13 cellular contexts compared by ENCODE assay signal in the genomic region with DNA sequence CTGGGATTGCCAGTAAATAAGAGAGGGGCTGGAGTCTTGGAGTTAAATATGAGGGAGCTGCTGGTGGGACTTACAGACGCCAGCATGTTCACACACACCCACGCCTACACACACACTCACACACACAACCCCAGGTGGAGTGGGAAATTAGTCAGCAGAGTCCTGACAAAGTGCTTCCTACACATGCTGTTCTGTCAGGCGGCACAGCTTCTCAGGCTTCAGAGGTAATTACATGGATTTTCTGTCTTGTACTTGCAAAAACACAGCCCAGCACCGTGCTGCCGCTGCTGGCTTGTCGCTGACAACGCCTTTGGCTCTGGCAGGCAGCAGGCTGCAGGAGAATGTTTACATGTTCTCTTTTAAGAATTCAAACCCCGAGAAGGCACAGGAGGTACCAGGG.
A peak's percentile ranks its signal among the peaks of the same experiment; 100 is the strongest.
DNase-seq lines count a peak whose midpoint lies in the region; ATAC-seq, FAIRE-seq and TF ChIP-seq lines count a peak whose summit lies in the region.
"Had no signal": no experiment of that assay in that cellular context is flagged by ENCODE, and none has a peak within 500 bp of the region (broad histone marks: within the 10 kb centered on the region; RNA-seq: fewer than 3 reads in every experiment).

No MANE protein-coding gene starts in this region.

- no peaks in the 10 kb centered on the region for H4K20me1 ChIP-seq in OCI-LY3 (ENCODE audit: insufficient read depth, low read length)
- H4K20me1 ChIP-seq in hepatocyte (ENCODE audit: insufficient read depth, poor library complexity, severe bottlenecking), result no peaks in the 10 kb centered on the region

- H3K9me3 Mint-ChIP-seq in stimulated activated naive CD8-positive, alpha-beta T cell treated with anti-CD3 and anti-CD28 coated beads, Interleukin-15, amount 100 ng/mL, for 72 hours, result peaks cover 0 to 8% of the 10 kb centered on the region in 2 donors

- H3K27me3 ChIP-seq in OCI-LY3 (ENCODE audit: low read depth, low read length), result no peaks in the 10 kb centered on the region
- no peaks in the 10 kb centered on the region for H3K27me3 ChIP-seq in hepatocyte

- no peak overlapping the region for H3K4me3 Mint-ChIP-seq in stimulated activated naive CD8-positive, alpha-beta T cell treated with anti-CD3 and anti-CD28 coated beads, Interleukin-15, amount 100 ng/mL, for 72 hours

- H3K4me3 ChIP-seq in OCI-LY3 (ENCODE audit: low read length) (peak overlapping the region; percentile 26), hepatocyte (no peak overlapping the region), retinal pigment epithelial cell (ENCODE audit: low read length) (no peak overlapping the region)

- 19% methylated on average over 8 of the region's 8 CpGs for WGBS in hepatocyte (ENCODE audit: low lambda C conversion rate, missing lambda C conversion rate)

- H3K9ac ChIP-seq in OCI-LY3 (ENCODE audit: low read length), result peak overlapping the region; percentile 8; the same call in 1 of the 2 replicates

- no peaks in the 10 kb centered on the region for H3K9me2 ChIP-seq in hepatocyte (replicated peaks; ENCODE audit: insufficient read depth)

- H3K36me3 ChIP-seq in OCI-LY3 (replicated peaks; ENCODE audit: low read depth, low read length), result no peaks in the 10 kb centered on the region
- no peaks in the 10 kb centered on the region for H3K36me3 ChIP-seq in hepatocyte (replicated peaks; ENCODE audit: insufficient read depth, low read depth)

- H3K4me2 ChIP-seq in OCI-LY3 (ENCODE audit: low read length) (peak overlapping the region; percentile 61), hepatocyte (peak overlapping the region; percentile 55)

- H3K9me3 ChIP-seq in OCI-LY3 (ENCODE audit: insufficient read depth, low read length), result no peaks in the 10 kb centered on the region
- no peaks in the 10 kb centered on the region for H3K9me3 ChIP-seq in hepatocyte (ENCODE audit: low read depth)

- H3K27me3 Mint-ChIP-seq in stimulated activated naive CD8-positive, alpha-beta T cell treated with anti-CD3 and anti-CD28 coated beads, Interleukin-15, amount 100 ng/mL, for 72 hours, result no peaks in the 10 kb centered on the region

- H2AFZ ChIP-seq in OCI-LY3 (ENCODE audit: low read depth, low read length) (peak overlapping the region; percentile 81), hepatocyte (no peak overlapping the region)

- TF ChIP-seq CTCF in OCI-LY3 (IDR thresholded peaks at IDR 0.05; ENCODE audit: low read depth, low read length), result no peak
- TF ChIP-seq CTCF in hepatocyte (IDR thresholded peaks at IDR 0.05; ENCODE audit: poor library complexity), result no peak
- TF ChIP-seq CTCF in retinal pigment epithelial cell (conservative IDR thresholded peaks at IDR 0.05; ENCODE audit: low read depth, low read length), result no peak

- FAIRE-seq in GM19239 (lab: Jason Lieb, UNC), result no peak
- FAIRE-seq: G401.6 had no signal

- no peaks in the 10 kb centered on the region for H3K4me1 Mint-ChIP-seq in stimulated activated naive CD8-positive, alpha-beta T cell treated with anti-CD3 and anti-CD28 coated beads, Interleukin-15, amount 100 ng/mL, for 72 hours

- no peak overlapping the region for H3K27ac Mint-ChIP-seq in stimulated activated naive CD8-positive, alpha-beta T cell treated with anti-CD3 and anti-CD28 coated beads, Interleukin-15, amount 100 ng/mL, for 72 hours

- no peaks in the 10 kb centered on the region for H3K79me2 ChIP-seq in OCI-LY3 (ENCODE audit: low read length)
- no peaks in the 10 kb centered on the region for H3K79me2 ChIP-seq in hepatocyte

- peaks cover 28% of the 10 kb centered on the region for H3K4me1 ChIP-seq in OCI-LY3 (ENCODE audit: low read length)
- H3K4me1 ChIP-seq in hepatocyte (ENCODE audit: insufficient read depth), result peaks cover 24% of the 10 kb centered on the region

- ATAC-seq in GM21529 (IDR thresholded peaks at IDR 0.05; ENCODE audit: unreplicated experiment), result peak; percentile 44
- ATAC-seq in stimulated activated naive CD8-positive, alpha-beta T cell treated with anti-CD3 and anti-CD28 coated beads, Interleukin-15, amount 100 ng/mL, for 72 hours, result no peak

- DNase-seq in hepatocyte (ENCODE audit: low spot score) (peak; percentile 32), retinal pigment epithelial cell (ENCODE audit: low read depth) (peak; percentile 19), GM19239 (ENCODE audit: insufficient read length, low spot score) (no peak), NCI-H187 treated with DMSO at 0.1 percent for 48 hours (lab: John Stamatoyannopoulos, UW) (no peak), NOMO-1 treated with dmso at 0.1 percent for 144 hours (lab: John Stamatoyannopoulos, UW; ENCODE audit: unreplicated experiment) (no peak)
- DNase-seq in stimulated activated naive CD8-positive, alpha-beta T cell treated with anti-CD3 and anti-CD28 coated beads, Interleukin-15, amount 100 ng/mL, for 72 hours, result no peak
- DNase-seq: effector CD4-positive, alpha-beta T cell; NCI-H2171; RPMI8226 had no signal

- H3K27ac ChIP-seq in OCI-LY3 (ENCODE audit: low read length) (no peak overlapping the region), hepatocyte (no peak overlapping the region)
- H3K27ac ChIP-seq: C4-2B had no signal

Comparison
In these comparisons a context has a peak if more than half of its experiments do, and no peak if none do; other contexts are left out.
1. DNase-seq: peak in hepatocyte (single experiment) and retinal pigment epithelial cell (single experiment); none in GM19239 (single experiment), NCI-H187 treated with DMSO at 0.1 percent for 48 hours (single experiment), NOMO-1 treated with dmso at 0.1 percent for 144 hours (single experiment) and stimulated activated naive CD8-positive, alpha-beta T cell treated with anti-CD3 and anti-CD28 coated beads, Interleukin-15, amount 100 ng/mL, for 72 hours (0 of 2).